In the genomic region with DNA sequence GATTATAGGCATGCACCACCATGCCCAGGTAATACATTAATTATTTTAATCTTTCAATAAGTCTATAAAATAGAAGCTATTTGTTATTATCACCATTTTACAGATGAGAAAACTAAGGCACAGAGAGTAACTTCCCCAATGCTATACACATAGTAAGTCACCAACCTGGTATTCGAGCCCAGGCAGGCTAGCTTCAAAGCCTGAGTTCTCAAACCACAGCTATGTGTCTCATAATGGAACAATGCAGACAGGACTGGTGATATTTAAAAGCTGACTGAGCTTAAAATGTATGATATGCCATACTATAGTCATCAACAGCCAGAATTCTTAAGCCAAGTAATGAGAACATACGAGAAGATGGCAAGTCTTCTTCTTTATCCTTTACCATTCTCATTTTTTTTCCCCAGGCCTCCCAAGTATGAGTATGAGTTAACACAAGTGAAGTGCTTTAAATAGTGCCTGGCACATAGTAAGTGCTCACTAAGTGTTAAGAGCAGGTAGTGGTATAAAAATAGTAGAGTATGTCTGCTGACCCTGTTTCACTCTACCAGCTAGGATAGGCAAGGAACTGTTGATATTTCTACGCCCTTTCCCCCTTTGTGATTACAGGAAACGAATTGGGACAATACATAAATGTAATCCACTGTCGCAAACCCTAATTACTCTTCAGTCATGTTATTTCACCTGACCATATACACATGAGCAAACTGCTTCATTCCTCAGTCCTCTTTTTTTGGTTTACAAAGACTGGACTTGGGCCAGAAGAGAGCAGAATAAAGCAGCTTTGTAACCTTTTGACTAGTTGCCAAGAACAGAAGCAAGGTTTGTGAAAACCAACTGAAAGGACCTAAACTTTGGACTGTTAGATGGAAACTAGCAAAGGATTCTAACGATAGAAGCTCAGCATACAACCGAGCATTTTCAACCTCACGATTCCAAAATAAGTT, we compare ENCODE assay signal across 13 cellular contexts. TPM values are rescaled to one million over a fixed set of nuclear protein-coding genes. Genes with fewer than 3 reads are reported as not detected.
DNase-seq lines count a peak whose midpoint lies in the region; ATAC-seq, FAIRE-seq and TF ChIP-seq lines count a peak whose summit lies in the region.
"Had no signal": no experiment of that assay in that cellular context is flagged by ENCODE, and none has a peak within 500 bp of the region (broad histone marks: within the 10 kb centered on the region; RNA-seq: fewer than 3 reads in every experiment).

No MANE protein-coding gene starts in this region.

- ATAC-seq in left ventricle myocardium superior (peak; percentile 86), GM18519 (IDR thresholded peaks at IDR 0.05; ENCODE audit: low FRiP score, unreplicated experiment) (no peak)

- no peak for FAIRE-seq in small intestine (lab: Jason Lieb, UNC)

- no peak for TF ChIP-seq EP300 in ovary (IDR thresholded peaks at IDR 0.05)

- no peak for TF ChIP-seq POLR2A in ovary (IDR thresholded peaks at IDR 0.05)

- H3K4me3 ChIP-seq in astrocyte of the cerebellum (ENCODE audit: low read depth, low read length) (no peak overlapping the region), small intestine (ENCODE audit: low read depth in 1 of 2, low read length in 2 of 2) (no peak overlapping the region), ovary (no peak overlapping the region)
- H3K4me3 ChIP-seq: SJCRH30, skin epidermis had no signal

- intact Hi-C loops in left ventricle myocardium superior (cut with micrococcal nuclease), result no loop called here
- intact Hi-C loops in ovary (cut with DNase I), result no loop called here

- H3K9me3 ChIP-seq in small intestine (ENCODE audit: control insufficient read depth, low read depth) (no peaks in the 10 kb centered on the region), ovary (no peaks in the 10 kb centered on the region)
- H3K9me3 ChIP-seq: SJCRH30 had no signal

- H3K27ac ChIP-seq in small intestine (ENCODE audit: low read depth in 1 of 2, low read length in 1 of 2) (peak overlapping the region in 1 of 2 donors; percentile 24), ovary (no peak overlapping the region)
- H3K27ac ChIP-seq: SJCRH30 had no signal

- no peaks in the 10 kb centered on the region for H3K27me3 ChIP-seq in small intestine (ENCODE audit: control insufficient read depth in 2 of 2, insufficient read depth in 2 of 2, low read length in 2 of 2)
- no peaks in the 10 kb centered on the region for H3K27me3 ChIP-seq in ovary
- H3K27me3 ChIP-seq: SJCRH30 had no signal

- peak; percentile 69 for DNase-seq in HK-2 (ENCODE audit: unreplicated experiment)
- DNase-seq in astrocyte of the cerebellum (ENCODE audit: low read depth), result peak; percentile 45
- no peak for DNase-seq in left ventricle myocardium superior
- peak; percentile 58 for DNase-seq in small intestine
- DNase-seq in NCI-H128 (lab: John Stamatoyannopoulos, UW; ENCODE audit: unreplicated experiment), result no peak
- DNase-seq in activated T-cell treated with anti-CD3 and anti-CD28 coated beads, Interleukin-2, amount 50 U/mL, for 1 hour, result no peak
- DNase-seq in ovary, result no peak
- DNase-seq: DND-41; MM.1S; stimulated activated naive CD4-positive, alpha-beta T cell treated with Interleukin-2 at 50 U/mL for 16 hours had no signal

- no peaks in the 10 kb centered on the region for H3K4me1 ChIP-seq in small intestine (ENCODE audit: control insufficient read depth in 2 of 2, insufficient read depth in 1 of 2, low read depth in 1 of 2, low read length in 1 of 2)
- H3K4me1 ChIP-seq in ovary (ENCODE audit: insufficient read depth), result no peaks in the 10 kb centered on the region
- H3K4me1 ChIP-seq: SJCRH30 had no signal

- WGBS in small intestine, 3 donors, result 32 to 61% (median 45%) methylated on average over 8 of the region's 8 CpGs
- WGBS in ovary, 3 donors, result 86 to 89% (median 88%) methylated on average over 8 of the region's 8 CpGs

- in situ Hi-C loops in astrocyte of the cerebellum (cut with HindIII; ENCODE audit: low sequenced_read_pairs), result no loop called here

- no peak for TF ChIP-seq CTCF in astrocyte of the cerebellum (IDR thresholded peaks at IDR 0.05; ENCODE audit: low read depth, low read length, missing control alignments)
- TF ChIP-seq CTCF in ovary (IDR thresholded peaks at IDR 0.05), result no peak

- no peaks in the 10 kb centered on the region for H3K36me3 ChIP-seq in small intestine (ENCODE audit: control insufficient read depth in 2 of 2, insufficient read depth in 2 of 2, low read length in 2 of 2)
- no peaks in the 10 kb centered on the region for H3K36me3 ChIP-seq in ovary

RNA-seq across cellular contexts. Expression of a gene that starts 9.5 kb away (rescaled TPM):
- 21.1 TPM for total RNA-seq in left ventricle myocardium superior
- polyA plus RNA-seq in small intestine, result 1 to 10 TPM; 3.2 to 7.9 (median 4.9) TPM
- 10 to 100 TPM in 6 of 7 donors, 1 to 10 TPM in 1; 7.2 to 25.7 (median 18.0) TPM for total RNA-seq in ovary
- 10 to 100 TPM in 1 of 2 donors, 1 to 10 TPM in 1; 5.4 to 12.9 TPM for polyA plus RNA-seq in ovary

Comparison
In these comparisons a context has a peak if more than half of its experiments do, and no peak if none do; other contexts are left out.
1. DNase-seq: peak in HK-2 (single experiment), astrocyte of the cerebellum (single experiment) and small intestine (single experiment); none in left ventricle myocardium superior (single experiment), NCI-H128 (single experiment), activated T-cell treated with anti-CD3 and anti-CD28 coated beads, Interleukin-2, amount 50 U/mL, for 1 hour (single experiment) and ovary (0 of 5).